12 cellular contexts compared by ENCODE assay signal in the genomic region with DNA sequence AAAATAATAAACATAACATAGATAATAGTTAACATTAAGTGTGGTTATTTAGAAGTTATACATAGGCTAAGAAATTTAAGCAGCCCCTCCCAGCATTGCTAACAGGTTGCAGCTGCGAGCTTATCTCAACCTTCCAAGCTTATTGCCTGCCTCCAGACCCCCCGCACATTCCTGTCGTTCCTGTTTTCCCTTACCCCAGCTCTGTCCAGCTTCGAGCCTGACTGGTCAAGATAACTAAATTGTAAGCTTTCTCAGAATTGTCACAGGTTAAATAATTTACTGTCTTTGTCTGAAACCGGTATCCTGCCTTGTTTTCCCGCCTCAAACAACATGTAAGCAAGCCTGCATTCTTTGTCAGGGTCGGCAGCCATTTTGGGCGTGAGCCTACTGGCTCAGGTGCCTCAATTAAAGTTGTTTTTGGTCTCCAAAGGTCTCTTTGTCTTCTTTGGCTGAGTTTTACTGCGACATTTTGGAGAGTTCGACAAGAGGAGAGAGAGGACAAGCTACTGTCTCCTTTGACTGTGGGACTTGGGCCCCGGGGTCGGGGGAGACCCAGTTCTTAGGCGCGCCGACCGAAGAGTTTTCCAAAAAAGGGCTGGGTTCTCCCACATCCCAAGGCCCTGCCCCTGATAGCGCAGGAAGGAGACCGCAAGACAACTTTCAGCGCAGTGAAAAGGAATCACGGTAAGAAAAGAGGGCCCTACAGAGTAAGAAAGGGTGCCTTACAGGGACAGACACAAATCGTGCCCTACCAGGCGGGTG. TPM values are rescaled to one million over a fixed set of nuclear protein-coding genes. Genes with fewer than 3 reads are reported as not detected.
A peak's percentile ranks its signal among the peaks of the same experiment; 100 is the strongest.
DNase-seq lines count a peak whose midpoint lies in the region; ATAC-seq and TF ChIP-seq lines count a peak whose summit lies in the region.
"Had no signal": no experiment of that assay in that cellular context is flagged by ENCODE, and none has a peak within 500 bp of the region (broad histone marks: within the 10 kb centered on the region; RNA-seq: fewer than 3 reads in every experiment).

No MANE protein-coding gene starts in this region.

- H3K9me3 Mint-ChIP-seq in activated T-cell treated with anti-CD3 and anti-CD28 coated beads, Interleukin-2, amount 50 U/mL, for 4 hours: peaks cover 9% of the 10 kb centered on the region
- H3K9me3 Mint-ChIP-seq in dendritic cell treated with granulocyte-macrophage colony-stimulating factor and Interleukin-4, amounts not matched to agents 40 ng/mL and 50 ng/mL, for 4 days: peaks cover 15% of the 10 kb centered on the region

- H3K9me3 ChIP-seq in mucosa of stomach (ENCODE audit: control insufficient read depth, low read length) (no peaks in the 10 kb centered on the region), left lung (peaks cover 0 to under 1% of the 10 kb centered on the region in 2 donors)
- H3K9me3 ChIP-seq: prostate gland had no signal

- peak overlapping the region; percentile 95 for H3K4me3 Mint-ChIP-seq in activated T-cell treated with anti-CD3 and anti-CD28 coated beads, Interleukin-2, amount 50 U/mL, for 4 hours
- H3K4me3 Mint-ChIP-seq in dendritic cell treated with granulocyte-macrophage colony-stimulating factor and Interleukin-4, amounts not matched to agents 40 ng/mL and 50 ng/mL, for 4 days: peak overlapping the region; percentile 79

- DNase-seq in activated T-cell treated with anti-CD3 and anti-CD28 coated beads, Interleukin-2, amount 50 U/mL, for 4 hours: no peak
- DNase-seq in activated T-cell treated with anti-CD3 and anti-CD28 coated beads, Interleukin-2, amount 50 U/mL, for 1 hour: no peak
- DNase-seq in NCI-H226: peak; percentile 69
- no peak for DNase-seq in LoVo (ENCODE audit: low spot score)
- no peak for DNase-seq in cerebellar cortex (ENCODE audit: low spot score)
- DNase-seq in left lung: no peak
- DNase-seq: aorta, NCI-H2029 treated with DMSO at 0.1 percent for 48 hours had no signal

- H3K27me3 ChIP-seq in mucosa of stomach (ENCODE audit: control insufficient read depth, insufficient read depth, low read length): no peaks in the 10 kb centered on the region
- H3K27me3 ChIP-seq in left lung: no peaks in the 10 kb centered on the region

- TF ChIP-seq CTCF in left lung (IDR thresholded peaks at IDR 0.05): no peak

- H3K27ac Mint-ChIP-seq in dendritic cell treated with granulocyte-macrophage colony-stimulating factor and Interleukin-4, amounts not matched to agents 40 ng/mL and 50 ng/mL, for 4 days: peak overlapping the region; percentile 69

- peak overlapping the region; percentile 43 for H3K9ac ChIP-seq in mucosa of stomach (ENCODE audit: low read length)

- H3K4me1 ChIP-seq in mucosa of stomach (ENCODE audit: control insufficient read depth, insufficient read depth, low read length): peaks cover 8% of the 10 kb centered on the region
- no peaks in the 10 kb centered on the region for H3K4me1 ChIP-seq in left lung
- H3K4me1 ChIP-seq: prostate gland had no signal

- peaks cover 59% of the 10 kb centered on the region for H3K4me1 Mint-ChIP-seq in activated T-cell treated with anti-CD3 and anti-CD28 coated beads, Interleukin-2, amount 50 U/mL, for 4 hours (ENCODE audit: low read depth)
- H3K4me1 Mint-ChIP-seq in dendritic cell treated with granulocyte-macrophage colony-stimulating factor and Interleukin-4, amounts not matched to agents 40 ng/mL and 50 ng/mL, for 4 days (ENCODE audit: low read depth): peaks cover 30% of the 10 kb centered on the region

- H3K27me3 Mint-ChIP-seq in activated T-cell treated with anti-CD3 and anti-CD28 coated beads, Interleukin-2, amount 50 U/mL, for 4 hours (ENCODE audit: low read depth): no peaks in the 10 kb centered on the region
- no peaks in the 10 kb centered on the region for H3K27me3 Mint-ChIP-seq in dendritic cell treated with granulocyte-macrophage colony-stimulating factor and Interleukin-4, amounts not matched to agents 40 ng/mL and 50 ng/mL, for 4 days

- intact Hi-C loops in dendritic cell treated with granulocyte-macrophage colony-stimulating factor and Interleukin-4, amounts not matched to agents 40 ng/mL and 50 ng/mL, for 4 days (cut with micrococcal nuclease): no loop called here
- intact Hi-C loops in left lung (cut with DNase I): no loop called here

- H3K36me3 Mint-ChIP-seq in activated T-cell treated with anti-CD3 and anti-CD28 coated beads, Interleukin-2, amount 50 U/mL, for 4 hours (ENCODE audit: insufficient read depth): peaks cover 27% of the 10 kb centered on the region
- peaks cover 39% of the 10 kb centered on the region for H3K36me3 Mint-ChIP-seq in dendritic cell treated with granulocyte-macrophage colony-stimulating factor and Interleukin-4, amounts not matched to agents 40 ng/mL and 50 ng/mL, for 4 days (ENCODE audit: low read depth)

- ATAC-seq in activated T-cell treated with anti-CD3 and anti-CD28 coated beads, Interleukin-2, amount 50 U/mL, for 4 hours: no peak
- no peak for ATAC-seq in left lung
- ATAC-seq: mucosa of descending colon had no signal

- H3K27ac ChIP-seq in left lung: peak overlapping the region in 1 of 2 donors; percentile 48
- H3K27ac ChIP-seq: prostate gland had no signal

- H3K36me3 ChIP-seq in mucosa of stomach (ENCODE audit: control insufficient read depth, insufficient read depth, low read length) (no peaks in the 10 kb centered on the region), left lung (no peaks in the 10 kb centered on the region)
- H3K36me3 ChIP-seq: prostate gland had no signal

- no peak overlapping the region for H3K4me3 ChIP-seq in mucosa of stomach (ENCODE audit: low read length)
- peak overlapping the region in 1 of 2 donors; percentile 36 for H3K4me3 ChIP-seq in left lung
- H3K4me3 ChIP-seq: mucosa of descending colon, prostate gland had no signal

RNA-seq across cellular contexts. Expression of a gene that starts 44.4 kb away (rescaled TPM):
- 10 to 100 TPM in 2 of 3 donors, under 1 TPM in 1; 0.03 to 15.7 (median 14.0) TPM for total RNA-seq in activated T-cell treated with anti-CD3 and anti-CD28 coated beads, Interleukin-2, amount 50 U/mL, for 4 hours
- total RNA-seq in left lung: 10 to 100 TPM in 1 of 2 donors, not detected in 1; 27.5 TPM
- total RNA-seq: aorta had no signal
